9 cellular contexts compared by ENCODE assay signal in the genomic region with DNA sequence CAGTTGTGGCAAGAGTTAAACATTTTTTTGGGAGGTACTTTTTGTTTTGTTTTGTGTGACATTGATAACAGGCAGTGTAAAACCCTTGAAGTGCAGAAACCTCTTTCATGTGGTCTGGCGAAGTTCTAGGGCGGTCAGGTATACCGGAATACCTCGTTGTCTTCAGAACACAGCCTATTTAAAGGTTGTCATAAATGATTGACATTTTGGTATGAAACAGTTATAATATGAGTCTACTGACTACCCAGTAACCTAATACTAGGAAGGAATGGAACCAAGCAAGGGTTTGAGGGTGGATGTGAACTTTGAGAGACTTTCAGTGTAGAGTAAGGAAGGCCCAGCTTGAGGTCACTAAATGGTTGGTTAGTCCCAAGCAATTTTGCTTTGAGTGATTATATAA. TPM values are rescaled to one million over a fixed set of nuclear protein-coding genes. Genes with fewer than 3 reads are reported as not detected.
DNase-seq lines count a peak whose midpoint lies in the region; ATAC-seq, FAIRE-seq and TF ChIP-seq lines count a peak whose summit lies in the region.
"Had no signal": no experiment of that assay in that cellular context is flagged by ENCODE, and none has a peak within 500 bp of the region (broad histone marks: within the 10 kb centered on the region; RNA-seq: fewer than 3 reads in every experiment).

No MANE protein-coding gene starts in this region.

- TF ChIP-seq CTCF in heart right ventricle (IDR thresholded peaks at IDR 0.05): no peak

- H3K27ac Mint-ChIP-seq in T-helper 2 cell treated with Interferon-gamma antibody and Interleukin-4, amounts not matched to agents 5 μg/mL and 100 μg/mL, for 36 hours: peak overlapping the region; percentile 67

- no peak for FAIRE-seq in HTR-8/SVneo (lab: Jason Lieb, UNC)

- H3K27ac ChIP-seq in heart right ventricle: peak overlapping the region in 1 of 10 donors; percentile 18

- peaks cover 0 to 8% (median 0%) of the 10 kb centered on the region in 9 donors for H3K36me3 ChIP-seq in heart right ventricle

- H3K4me1 Mint-ChIP-seq in T-helper 2 cell treated with Interferon-gamma antibody and Interleukin-4, amounts not matched to agents 5 μg/mL and 100 μg/mL, for 36 hours (ENCODE audit: low read depth): peaks cover 22% of the 10 kb centered on the region

- ATAC-seq in GM21737 (IDR thresholded peaks at IDR 0.05; ENCODE audit: unreplicated experiment) (peak; percentile 81), heart right ventricle (no peak)

- no peaks in the 10 kb centered on the region for H3K27me3 Mint-ChIP-seq in T-helper 2 cell treated with Interferon-gamma antibody and Interleukin-4, amounts not matched to agents 5 μg/mL and 100 μg/mL, for 36 hours (ENCODE audit: low read depth)

- DNase-seq in CD1c-positive myeloid dendritic cell (ENCODE audit: extremely low spot score): peak; percentile 18
- DNase-seq in T-helper 2 cell treated with Interferon-gamma antibody and Interleukin-4, amounts not matched to agents 5 μg/mL and 100 μg/mL, for 36 hours (ENCODE audit: low spot score): peak; percentile 45
- DNase-seq in effector CD8-positive, alpha-beta T cell (lab: John Stamatoyannopoulos, UW): peak; percentile 42
- DNase-seq in HuH-7.5 (ENCODE audit: low spot score): no peak
- no peak for DNase-seq in HTR-8/SVneo (ENCODE audit: insufficient read length, low spot score)
- no peak for DNase-seq in heart right ventricle
- no peak for DNase-seq in NCI-H1105 (lab: John Stamatoyannopoulos, UW)
- DNase-seq: posterior cingulate gyrus had no signal

- H3K9me3 Mint-ChIP-seq in T-helper 2 cell treated with Interferon-gamma antibody and Interleukin-4, amounts not matched to agents 5 μg/mL and 100 μg/mL, for 36 hours: no peaks in the 10 kb centered on the region

- no peaks in the 10 kb centered on the region for H3K4me1 ChIP-seq in heart right ventricle

- peak overlapping the region; percentile 55 for H3K4me3 Mint-ChIP-seq in T-helper 2 cell treated with Interferon-gamma antibody and Interleukin-4, amounts not matched to agents 5 μg/mL and 100 μg/mL, for 36 hours

- no peaks in the 10 kb centered on the region for H3K27me3 ChIP-seq in heart right ventricle

- intact Hi-C loops in heart right ventricle (cut with DNase I): no loop called here

- no peaks in the 10 kb centered on the region for H3K9me3 ChIP-seq in heart right ventricle

- 92 to 95% methylated on average over 4 of the region's 4 CpGs for WGBS in heart right ventricle, 2 donors

- H3K36me3 Mint-ChIP-seq in T-helper 2 cell treated with Interferon-gamma antibody and Interleukin-4, amounts not matched to agents 5 μg/mL and 100 μg/mL, for 36 hours (ENCODE audit: low read depth): peaks cover 1% of the 10 kb centered on the region

- no peak overlapping the region for H3K4me3 ChIP-seq in heart right ventricle

RNA-seq across cellular contexts. Expression of gene PATJ, which starts 40.5 kb away (rescaled TPM):
- total RNA-seq in heart right ventricle: 100 to 1,000 TPM in 8 of 10 donors, 10 to 100 TPM in 2; 74.1 to 213 (median 145) TPM
- polyA plus RNA-seq in heart right ventricle: 10 to 100 TPM in 1 of 2 donors, 1 to 10 TPM in 1; 3.7 to 42.4 TPM

RNA-seq across cellular contexts. Expression of gene TM2D1, which starts 57.8 kb away (rescaled TPM):
- total RNA-seq in heart right ventricle: 10 to 100 TPM; 29.4 to 44.7 (median 36.8) TPM
- 10 to 100 TPM; 12.9 to 30.9 TPM for polyA plus RNA-seq in heart right ventricle

Comparison
In these comparisons a context has a peak if more than half of its experiments do, and no peak if none do; other contexts are left out.
1. DNase-seq: peak in CD1c-positive myeloid dendritic cell (single experiment), T-helper 2 cell treated with Interferon-gamma antibody and Interleukin-4, amounts not matched to agents 5 μg/mL and 100 μg/mL, for 36 hours (single experiment) and effector CD8-positive, alpha-beta T cell (single experiment); none in HuH-7.5 (single experiment), HTR-8/SVneo (single experiment), heart right ventricle (0 of 2) and NCI-H1105 (single experiment).